In the genomic region with DNA sequence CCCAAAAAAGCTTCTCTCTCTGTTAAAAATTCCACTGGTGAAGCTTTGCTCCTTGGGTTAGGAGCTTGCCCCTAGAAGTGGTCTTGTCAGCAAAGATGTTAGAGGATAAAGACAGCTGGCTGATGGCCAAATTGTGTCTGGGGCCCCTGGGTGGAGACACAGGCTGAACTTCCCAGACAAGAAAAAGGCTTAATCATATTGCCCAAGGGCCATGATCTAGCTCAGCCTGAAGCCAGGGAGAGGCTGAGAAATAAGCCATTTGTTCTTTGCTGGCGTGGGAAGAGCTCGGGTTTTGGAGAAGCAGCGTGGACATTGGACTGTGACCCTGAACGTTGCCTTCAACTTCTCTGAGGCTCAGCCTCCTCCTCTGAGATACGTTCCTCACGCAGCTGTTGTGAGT, we compare ENCODE assay signal across 9 cellular contexts.
DNase-seq lines count a peak whose midpoint lies in the region; ATAC-seq, FAIRE-seq and TF ChIP-seq lines count a peak whose summit lies in the region.
"Had no signal": no experiment of that assay in that cellular context is flagged by ENCODE, and none has a peak within 500 bp of the region (broad histone marks: within the 10 kb centered on the region; RNA-seq: fewer than 3 reads in every experiment).

No MANE protein-coding gene starts in this region.

- WGBS in upper lobe of left lung, 2 donors = 76 to 80% methylated on average over 6 of the region's 6 CpGs

- H3K4me3 ChIP-seq in cardiac fibroblast (replicated peaks in 1 of 2; ENCODE audit: low read depth in 2 of 2, low read length in 2 of 2) (no peak overlapping the region), kidney (ENCODE audit: low read length in 2 of 2) (no peak overlapping the region), upper lobe of left lung (no peak overlapping the region)

- no peak overlapping the region for H3K9ac ChIP-seq in kidney (ENCODE audit: low read length in 2 of 2)

- intact Hi-C loops in kidney (cut with DNase I) = no loop called here

- no peaks in the 10 kb centered on the region for H3K36me3 ChIP-seq in kidney (ENCODE audit: control insufficient read depth in 1 of 2, insufficient read depth in 2 of 2, low read length in 2 of 2)
- no peaks in the 10 kb centered on the region for H3K36me3 ChIP-seq in upper lobe of left lung

- TF ChIP-seq POLR2A in upper lobe of left lung (IDR thresholded peaks at IDR 0.05) = no peak

- TF ChIP-seq CTCF in cardiac fibroblast (IDR thresholded peaks at IDR 0.05; ENCODE audit: low read depth, low read length) (no peak), kidney (IDR thresholded peaks at IDR 0.05; ENCODE audit: borderline replicate concordance, extremely low read depth, insufficient read depth) (no peak), upper lobe of left lung (IDR thresholded peaks at IDR 0.05) (no peak)

- ATAC-seq in upper lobe of left lung (ENCODE audit: low FRiP score in 2 of 2) (peak in 1 of 2 donors; percentile 69), GM19452 (IDR thresholded peaks at IDR 0.05; ENCODE audit: unreplicated experiment) (no peak)
- ATAC-seq: activated naive CD4-positive, alpha-beta T cell treated with anti-CD3 and anti-CD28 coated beads, Interleukin-2, amount 50 U/mL, for 72 hours had no signal

- H3K9me3 ChIP-seq in kidney (ENCODE audit: control insufficient read depth in 1 of 2, low read length in 2 of 2) (no peaks in the 10 kb centered on the region), upper lobe of left lung (no peaks in the 10 kb centered on the region)

- no peak for FAIRE-seq in kidney (lab: Jason Lieb, UNC)
- FAIRE-seq: islet of Langerhans had no signal

- H3K27ac ChIP-seq in kidney (ENCODE audit: low read depth in 2 of 2, low read length in 2 of 2) = peak overlapping the region in 1 of 2 donors; percentile 10
- H3K27ac ChIP-seq in upper lobe of left lung = peak overlapping the region; percentile 67 to 86 (median 75)

- H3K4me1 ChIP-seq in kidney (ENCODE audit: control insufficient read depth in 1 of 2, insufficient read depth in 1 of 2, low read depth in 1 of 2, low read length in 2 of 2) (peaks cover 22 to 48% of the 10 kb centered on the region in 2 donors), upper lobe of left lung (peaks cover 51 to 58% (median 54%) of the 10 kb centered on the region in 4 donors)

- DNase-seq in NCI-H226 = peak; percentile 55
- DNase-seq in cardiac fibroblast (ENCODE audit: low read depth in 2 of 2) = peak; percentile 74 to 77
- peak; percentile 84 for DNase-seq in kidney
- no peak for DNase-seq in upper lobe of left lung
- DNase-seq in NCI-H2227 treated with DMSO at 0.1 percent for 48 hours (lab: John Stamatoyannopoulos, UW) = no peak
- no peak for DNase-seq in nucleus accumbens (lab: John Stamatoyannopoulos, UW)

- no peak for TF ChIP-seq EP300 in upper lobe of left lung (IDR thresholded peaks at IDR 0.05)

- H3K27me3 ChIP-seq in upper lobe of left lung = no peaks in the 10 kb centered on the region

Comparison
In these comparisons a context has a peak if more than half of its experiments do, and no peak if none do; other contexts are left out.
1. DNase-seq: peak in NCI-H226 (single experiment), cardiac fibroblast (2 of 2) and kidney (single experiment); none in upper lobe of left lung (0 of 2), NCI-H2227 treated with DMSO at 0.1 percent for 48 hours (single experiment) and nucleus accumbens (0 of 56).